In the genomic region with DNA sequence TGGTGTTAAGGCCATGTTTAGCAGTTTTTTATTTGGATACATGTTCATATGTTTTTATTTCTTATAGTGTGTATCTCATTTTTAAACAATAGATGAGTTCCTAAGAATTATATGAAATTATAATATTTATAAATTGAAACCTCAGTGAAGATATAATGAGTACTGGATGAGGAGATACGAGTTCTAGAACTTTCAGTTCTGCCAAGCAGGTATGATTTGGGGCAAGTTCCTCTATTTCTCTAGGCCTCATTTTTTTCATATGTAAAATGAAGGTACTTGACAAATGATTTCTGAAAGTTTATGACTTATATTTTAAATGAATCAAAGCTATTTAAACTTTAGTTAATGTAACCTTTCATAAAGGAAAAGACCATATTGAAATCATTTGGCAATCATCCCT, we compare ENCODE assay signal across 22 cellular contexts. TPM values are rescaled to one million over a fixed set of nuclear protein-coding genes. Genes with fewer than 3 reads are reported as not detected.
DNase-seq lines count a peak whose midpoint lies in the region; ATAC-seq and TF ChIP-seq lines count a peak whose summit lies in the region.
"Had no signal": no experiment of that assay in that cellular context is flagged by ENCODE, and none has a peak within 500 bp of the region (broad histone marks: within the 10 kb centered on the region; RNA-seq: fewer than 3 reads in every experiment).

No MANE protein-coding gene starts in this region.

- H3K36me3 Mint-ChIP-seq in memory B cell, result no peaks in the 10 kb centered on the region
- H3K36me3 Mint-ChIP-seq: CD4-positive, CD25-positive, alpha-beta regulatory T cell; CD8-positive, alpha-beta memory T cell had no signal

- POLR2A ChIA-PET in SK-N-SH (lab: Yijun Ruan, JAX), result no interaction called here

- no peaks in the 10 kb centered on the region for H4K20me1 ChIP-seq in SK-N-SH (ENCODE audit: insufficient read depth)

- no peak overlapping the region for H3K9ac ChIP-seq in SK-N-SH

- H3K27me3 ChIP-seq in SK-N-SH (ENCODE audit: insufficient read depth) (no peaks in the 10 kb centered on the region), right cardiac atrium (ENCODE audit: control insufficient read depth, insufficient read depth) (no peaks in the 10 kb centered on the region), thyroid gland (no peaks in the 10 kb centered on the region)

- H3K4me1 ChIP-seq in SK-N-SH (ENCODE audit: control insufficient read depth in 1 of 2, insufficient read depth in 2 of 2, low read depth in 1 of 2, low read length in 1 of 2), result no peaks in the 10 kb centered on the region; a peak in 1 of 4 replicates
- no peaks in the 10 kb centered on the region for H3K4me1 ChIP-seq in right cardiac atrium (ENCODE audit: control insufficient read depth, insufficient read depth, low read length)
- no peaks in the 10 kb centered on the region for H3K4me1 ChIP-seq in thyroid gland
- H3K4me1 ChIP-seq: A549 had no signal

- TF ChIP-seq EP300 in SK-N-SH (IDR thresholded peaks at IDR 0.05; ENCODE audit: borderline replicate concordance in 1 of 2, low read depth in 1 of 2, low read length in 1 of 2), result no peak

- DNase-seq in SK-N-SH, result no peak
- no peak for DNase-seq in memory B cell (ENCODE audit: low spot score in 2 of 2)
- DNase-seq in right cardiac atrium, result no peak
- no peak for DNase-seq in thyroid gland
- DNase-seq in OCI-M2 (lab: John Stamatoyannopoulos, UW; ENCODE audit: unreplicated experiment), result no peak
- DNase-seq: ACHN; AML-193; C1 segment of cervical spinal cord; CD4-positive, CD25-positive, alpha-beta regulatory T cell; CD8-positive, alpha-beta memory T cell; DMS 273 treated with DMSO at 0.1 percent for 48 hours; DMS79; EL; GDM1; GOT3; HFFc6 had no signal

- no peaks in the 10 kb centered on the region for H3K27me3 Mint-ChIP-seq in memory B cell
- H3K27me3 Mint-ChIP-seq: CD8-positive, alpha-beta memory T cell had no signal

- H3K9me2 ChIP-seq in SK-N-SH, result no peaks in the 10 kb centered on the region

- CTCF ChIA-PET in SK-N-SH (lab: Yijun Ruan, JAX), result no interaction called here

- intact Hi-C loops in right cardiac atrium (cut with DNase I) (loop anchor here in 1 of 4 donors (10.0 kb wide), 1 partner anchor 60 kb away; no protein-coding TSS in a partner anchor), thyroid gland (cut with DNase I) (no loop called here)

- TF ChIP-seq POLR2A in thyroid gland (IDR thresholded peaks at IDR 0.05), result no peak

- no peak overlapping the region for H3K27ac ChIP-seq in SK-N-SH (ENCODE audit: low read depth in 2 of 2, low read length in 1 of 2)
- no peak overlapping the region for H3K27ac ChIP-seq in right cardiac atrium (ENCODE audit: low read length)
- H3K27ac ChIP-seq in thyroid gland, result no peak overlapping the region
- H3K27ac ChIP-seq: 22Rv1, A549 had no signal

- no peak overlapping the region for H3K27ac Mint-ChIP-seq in memory B cell
- H3K27ac Mint-ChIP-seq: CD4-positive, CD25-positive, alpha-beta regulatory T cell; CD8-positive, alpha-beta memory T cell; HFFc6 had no signal

- ATAC-seq in SK-N-SH treated with all-trans-retinoic acid at 6 μM for 48 hours (no peak), HG03159 (IDR thresholded peaks at IDR 0.05; ENCODE audit: unreplicated experiment) (peak; percentile 47), memory B cell (ENCODE audit: low read depth) (peak; percentile 59), right cardiac atrium (no peak)
- ATAC-seq: A549, GM12878 had no signal

- no peaks in the 10 kb centered on the region for H3K36me3 ChIP-seq in SK-N-SH (replicated peaks in 1 of 2; ENCODE audit: control insufficient read depth in 1 of 2, insufficient read depth in 2 of 2, low read length in 1 of 2)
- no peaks in the 10 kb centered on the region for H3K36me3 ChIP-seq in thyroid gland
- H3K36me3 ChIP-seq: HAP-1 had no signal

- no peaks in the 10 kb centered on the region for H3K4me1 Mint-ChIP-seq in memory B cell
- H3K4me1 Mint-ChIP-seq: CD8-positive, alpha-beta memory T cell had no signal

- H3K79me2 ChIP-seq in SK-N-SH (ENCODE audit: insufficient read depth), result no peaks in the 10 kb centered on the region

- 0 out of 2 replicates have a peak overlapping the region, but pooled peaks have one; percentile 2 for H2AFZ ChIP-seq in SK-N-SH (ENCODE audit: low read depth)

- H3F3A ChIP-seq in SK-N-SH (replicated peaks; ENCODE audit: insufficient read depth), result no peaks in the 10 kb centered on the region

- WGBS in SK-N-SH (ENCODE audit: low lambda C conversion rate), result 95% methylated on average over 1 of the region's 1 CpG
- WGBS in right cardiac atrium, result 84% methylated on average over 1 of the region's 1 CpG
- 95 to 96% methylated on average over 1 of the region's 1 CpG for WGBS in thyroid gland, 2 donors

- H3K9me3 ChIP-seq in SK-N-SH (no peaks in the 10 kb centered on the region), right cardiac atrium (ENCODE audit: control insufficient read depth, low read length) (no peaks in the 10 kb centered on the region), thyroid gland (no peaks in the 10 kb centered on the region)
- H3K9me3 ChIP-seq: A549, HAP-1 had no signal

- TF ChIP-seq RAD21 in SK-N-SH (IDR thresholded peaks at IDR 0.05; ENCODE audit: low read length), result no peak

- H3K4me3 Mint-ChIP-seq in memory B cell, result no peak overlapping the region
- H3K4me3 Mint-ChIP-seq: CD4-positive, CD25-positive, alpha-beta regulatory T cell; CD8-positive, alpha-beta memory T cell; HFFc6 had no signal

- no peaks in the 10 kb centered on the region for H3K9me3 Mint-ChIP-seq in memory B cell
- H3K9me3 Mint-ChIP-seq: CD4-positive, CD25-positive, alpha-beta regulatory T cell; CD8-positive, alpha-beta memory T cell; HFFc6 had no signal

- H3K4me2 ChIP-seq in SK-N-SH, result no peak overlapping the region
- H3K4me2 ChIP-seq: A549 had no signal

- TF ChIP-seq CTCF in SK-N-SH (IDR thresholded peaks at IDR 0.05), result no peak
- TF ChIP-seq CTCF in thyroid gland (IDR thresholded peaks at IDR 0.05), result no peak

- H3K4me3 ChIP-seq in SK-N-SH (ENCODE audit: low read depth in 2 of 2, low read length in 1 of 2) (no peak overlapping the region), right cardiac atrium (ENCODE audit: low read length) (no peak overlapping the region), thyroid gland (replicated peaks in 1 of 3) (no peak overlapping the region)
- H3K4me3 ChIP-seq: A549, GM12878, HAP-1 had no signal

TF ChIP-seq in SK-N-SH, 30 proteins besides CTCF, POLR2A, EP300 and RAD21:
- TF ChIP-seq MEF2A (IDR thresholded peaks at IDR 0.05; ENCODE audit: borderline replicate concordance, low read depth), result no peak
- no peak for TF ChIP-seq NRF1 (IDR thresholded peaks at IDR 0.05; ENCODE audit: low read depth, low read length)
- no peak for TF ChIP-seq RXRA (IDR thresholded peaks at IDR 0.05; ENCODE audit: borderline replicate concordance, low read depth)
- TF ChIP-seq MXI1 (IDR thresholded peaks at IDR 0.05; ENCODE audit: low read depth, low read length), result no peak
TF ChIP-seq in SK-N-SH: peak in this region for 0.

TF ChIP-seq in SK-N-SH treated with all-trans-retinoic acid at 6 μM for 48 hours, 23 proteins besides CTCF, POLR2A, EP300 and RAD21 (continues in another document):
- no peak for TF ChIP-seq BACH2 (CRISPR knock-in tag; IDR thresholded peaks at IDR 0.05; ENCODE audit: borderline replicate concordance)
- TF ChIP-seq CSDC2 (CRISPR knock-in tag; IDR thresholded peaks at IDR 0.05), result no peak
- TF ChIP-seq TCF4 (CRISPR knock-in tag; IDR thresholded peaks at IDR 0.05; ENCODE audit: borderline replicate concordance), result no peak
- TF ChIP-seq, protein P1, sequence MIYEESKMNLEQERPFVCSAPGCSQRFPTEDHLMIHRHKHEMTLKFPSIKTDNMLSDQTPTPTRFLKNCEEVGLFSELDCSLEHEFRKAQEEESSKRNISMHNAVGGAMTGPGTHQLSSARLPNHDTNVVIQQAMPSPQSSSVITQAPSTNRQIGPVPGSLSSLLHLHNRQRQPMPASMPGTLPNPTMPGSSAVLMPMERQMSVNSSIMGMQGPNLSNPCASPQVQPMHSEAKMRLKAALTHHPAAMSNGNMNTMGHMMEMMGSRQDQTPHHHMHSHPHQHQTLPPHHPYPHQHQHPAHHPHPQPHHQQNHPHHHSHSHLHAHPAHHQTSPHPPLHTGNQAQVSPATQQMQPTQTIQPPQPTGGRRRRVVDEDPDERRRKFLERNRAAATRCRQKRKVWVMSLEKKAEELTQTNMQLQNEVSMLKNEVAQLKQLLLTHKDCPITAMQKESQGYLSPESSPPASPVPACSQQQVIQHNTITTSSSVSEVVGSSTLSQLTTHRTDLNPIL (CRISPR knock-in tag; IDR thresholded peaks at IDR 0.05; ENCODE audit: low read depth), result no peak
- no peak for TF ChIP-seq ZC3H10 (CRISPR knock-in tag; IDR thresholded peaks at IDR 0.05)
- TF ChIP-seq ZFP3 (CRISPR knock-in tag; IDR thresholded peaks at IDR 0.05), result no peak
- TF ChIP-seq PPARA (CRISPR knock-in tag; IDR thresholded peaks at IDR 0.05; ENCODE audit: borderline replicate concordance), result no peak
- TF ChIP-seq, protein P2, sequence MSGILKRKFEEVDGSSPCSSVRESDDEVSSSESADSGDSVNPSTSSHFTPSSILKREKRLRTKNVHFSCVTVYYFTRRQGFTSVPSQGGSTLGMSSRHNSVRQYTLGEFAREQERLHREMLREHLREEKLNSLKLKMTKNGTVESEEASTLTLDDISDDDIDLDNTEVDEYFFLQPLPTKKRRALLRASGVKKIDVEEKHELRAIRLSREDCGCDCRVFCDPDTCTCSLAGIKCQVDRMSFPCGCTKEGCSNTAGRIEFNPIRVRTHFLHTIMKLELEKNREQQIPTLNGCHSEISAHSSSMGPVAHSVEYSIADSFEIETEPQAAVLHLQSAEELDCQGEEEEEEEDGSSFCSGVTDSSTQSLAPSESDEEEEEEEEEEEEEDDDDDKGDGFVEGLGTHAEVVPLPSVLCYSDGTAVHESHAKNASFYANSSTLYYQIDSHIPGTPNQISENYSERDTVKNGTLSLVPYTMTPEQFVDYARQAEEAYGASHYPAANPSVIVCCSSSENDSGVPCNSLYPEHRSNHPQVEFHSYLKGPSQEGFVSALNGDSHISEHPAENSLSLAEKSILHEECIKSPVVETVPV (CRISPR knock-in tag; IDR thresholded peaks at IDR 0.05), result no peak
- TF ChIP-seq SNAI2 (CRISPR knock-in tag; IDR thresholded peaks at IDR 0.05), result no peak

RNA-seq across cellular contexts. Expression of gene PGAP1, which starts 8.2 kb away (rescaled TPM):
- 3.4 and 3.8 TPM in 2 replicates for polyA plus RNA-seq in SK-N-SH (2012; rRNA removed)
- 3.7 and 3.8 TPM in 2 replicates for polyA plus RNA-seq in SK-N-SH (2012; cell fraction: cytosol; rRNA removed)
- polyA plus RNA-seq in SK-N-SH (2012; cell fraction: nucleus; rRNA removed), result 4.1 and 7.4 TPM in 2 replicates
- total RNA-seq in right cardiac atrium, result 10 to 100 TPM; 10.3 to 12.5 (median 10.9) TPM
- 2.2 TPM for polyA plus RNA-seq in right cardiac atrium
- 10 to 100 TPM in 2 of 4 donors, 1 to 10 TPM in 2; 6.9 to 26.0 (median 14.0) TPM for total RNA-seq in thyroid gland

Comparison
In these comparisons a context has a peak if more than half of its experiments do, and no peak if none do; other contexts are left out.
1. ATAC-seq: peak in HG03159 (single experiment) and memory B cell (single experiment); none in SK-N-SH treated with all-trans-retinoic acid at 6 μM for 48 hours (single experiment) and right cardiac atrium (0 of 2).